In genomic region chr17:29237476-29238132, GRCh38 we compare ENCODE assay signal across 14 cellular contexts. TPM values are rescaled to one million over a fixed set of nuclear protein-coding genes. Genes with fewer than 3 reads are reported as not detected.
DNase-seq lines count a peak whose midpoint lies in the region; ATAC-seq, FAIRE-seq and TF ChIP-seq lines count a peak whose summit lies in the region.
"Had no signal": no experiment of that assay in that cellular context is flagged by ENCODE, and none has a peak within 500 bp of the region (broad histone marks: within the 10 kb centered on the region; RNA-seq: fewer than 3 reads in every experiment).

No MANE protein-coding gene starts in this region.

- no peak for TF ChIP-seq CTCF in omental fat pad (IDR thresholded peaks at IDR 0.05)

- intact Hi-C loops in left ventricle myocardium superior (cut with micrococcal nuclease), result no loop called here

- peak; percentile 38 for ATAC-seq in omental fat pad (ENCODE audit: low FRiP score)
- ATAC-seq in left ventricle myocardium superior, result no peak
- ATAC-seq: gastroesophageal sphincter had no signal

- no peak for TF ChIP-seq POLR2A in H54 (IDR thresholded peaks at IDR 0.05; ENCODE audit: low read depth, low read length)

- no peak for FAIRE-seq in H54 (lab: Jason Lieb, UNC)
- FAIRE-seq: colon had no signal

- DNase-seq in EH (ENCODE audit: low read depth) (peak; percentile 81), NOMO-1 (lab: John Stamatoyannopoulos, UW; ENCODE audit: unreplicated experiment in 2 of 2) (peak; percentile 55 to 84), ecto neural progenitor cell (ENCODE audit: low spot score) (peak; percentile 38), omental fat pad (ENCODE audit: low spot score) (no peak), H54 (ENCODE audit: insufficient read length, low spot score) (no peak), OCI-M2 (lab: John Stamatoyannopoulos, UW; ENCODE audit: unreplicated experiment) (no peak), left ventricle myocardium superior (no peak)
- no peak for DNase-seq in stimulated activated naive CD4-positive, alpha-beta T cell (lab: John Stamatoyannopoulos, UW)
- DNase-seq: activated effector memory CD4-positive, alpha-beta T cell treated with Interleukin-2 at 50 U/mL for 16 hours; NCI-H1417 treated with DMSO at 0.1 percent for 48 hours; stimulated activated CD8-positive, alpha-beta memory T cell treated with anti-CD3 and anti-CD28 coated beads, Interleukin-4, amount 100 ng/mL, for 48 hours had no signal

RNA-seq across cellular contexts. Expression of gene CRYBA1, which starts 9.1 kb away (rescaled TPM):
- total RNA-seq in omental fat pad, result not detected
- total RNA-seq in left ventricle myocardium superior, result not detected
- total RNA-seq: gastroesophageal sphincter, lung had no signal

RNA-seq across cellular contexts. Expression of gene NUFIP2, which starts 56.3 kb away (rescaled TPM):
- total RNA-seq in omental fat pad, result 10 to 100 TPM; 36.5 to 62.3 (median 44.2) TPM
- 42.3 TPM for total RNA-seq in left ventricle myocardium superior

RNA-seq across cellular contexts. Expression of gene MYO18A, which starts 57.4 kb away (rescaled TPM):
- total RNA-seq in omental fat pad (10 to 100 TPM; 33.1 to 99.0 (median 50.6) TPM), left ventricle myocardium superior (346 TPM)

Comparison
In these comparisons a context has a peak if more than half of its experiments do, and no peak if none do; other contexts are left out.
1. DNase-seq: peak in EH (single experiment), NOMO-1 (2 of 2) and ecto neural progenitor cell (single experiment); none in omental fat pad (single experiment), stimulated activated naive CD4-positive, alpha-beta T cell (0 of 6), H54 (single experiment), OCI-M2 (single experiment) and left ventricle myocardium superior (single experiment).